Comparison of ENCODE assay signal across 8 cellular contexts in the genomic region with DNA sequence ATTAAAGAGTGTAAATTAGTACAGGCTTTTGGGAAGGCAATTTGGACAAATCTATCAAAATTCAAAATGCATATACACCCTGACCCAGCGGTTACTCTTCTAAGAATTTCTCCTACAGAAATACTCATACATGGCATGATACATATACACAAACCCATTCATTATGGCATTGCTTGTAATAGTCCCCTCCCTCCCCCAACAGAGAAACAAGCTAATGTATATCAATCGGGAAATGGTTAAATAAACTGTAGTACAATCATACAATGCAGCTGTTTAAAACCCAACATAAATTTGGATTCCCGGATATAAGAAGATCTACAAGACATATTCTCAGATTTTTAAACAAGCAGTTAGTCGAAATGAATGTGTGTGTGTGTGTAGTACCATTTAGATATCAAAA. TPM values are rescaled to one million over a fixed set of nuclear protein-coding genes. Genes with fewer than 3 reads are reported as not detected.
A peak's percentile ranks its signal among the peaks of the same experiment; 100 is the strongest.
DNase-seq lines count a peak whose midpoint lies in the region; ATAC-seq and TF ChIP-seq lines count a peak whose summit lies in the region.

No MANE protein-coding gene starts in this region.

- no peaks in the 10 kb centered on the region for H3K9me2 ChIP-seq in hepatocyte (replicated peaks; ENCODE audit: insufficient read depth)

- peak overlapping the region; percentile 71 for H3K4me2 ChIP-seq in hepatocyte

- no peak for ATAC-seq in stimulated activated naive B cell treated with anti-CD40 and anti-IgM and Interleukin-4, amounts not matched to agents 10 μg/mL and 1 μg/mL and 100 μg/mL, for 72 hours (replicated peaks)
- no peak for ATAC-seq in GM18517 (IDR thresholded peaks at IDR 0.05; ENCODE audit: unreplicated experiment)
- ATAC-seq in HG03159 (IDR thresholded peaks at IDR 0.05; ENCODE audit: unreplicated experiment): no peak

- peaks cover 14% of the 10 kb centered on the region for H4K20me1 ChIP-seq in hepatocyte (ENCODE audit: insufficient read depth, poor library complexity, severe bottlenecking)

- peak overlapping the region; percentile 62 for H3K4me3 ChIP-seq in hepatocyte

- H3K27ac Mint-ChIP-seq in activated naive CD4-positive, alpha-beta T cell treated with anti-CD3 and anti-CD28 coated beads for 36 hours: peak overlapping the region; percentile 94
- peak overlapping the region; percentile 96 for H3K27ac Mint-ChIP-seq in T-helper 2 cell treated with Interferon-gamma antibody and Interleukin-4, amounts not matched to agents 5 μg/mL and 100 μg/mL, for 36 hours
- peak overlapping the region; percentile 94 for H3K27ac Mint-ChIP-seq in stimulated activated naive B cell treated with anti-CD40 and anti-IgM and Interleukin-4, amounts not matched to agents 10 μg/mL and 1 μg/mL and 100 μg/mL, for 72 hours

- H3K9me3 Mint-ChIP-seq in activated naive CD4-positive, alpha-beta T cell treated with anti-CD3 and anti-CD28 coated beads for 36 hours: no peaks in the 10 kb centered on the region
- H3K9me3 Mint-ChIP-seq in T-helper 2 cell treated with Interferon-gamma antibody and Interleukin-4, amounts not matched to agents 5 μg/mL and 100 μg/mL, for 36 hours: no peaks in the 10 kb centered on the region
- H3K9me3 Mint-ChIP-seq in stimulated activated naive B cell treated with anti-CD40 and anti-IgM and Interleukin-4, amounts not matched to agents 10 μg/mL and 1 μg/mL and 100 μg/mL, for 72 hours: no peaks in the 10 kb centered on the region

- H3K27me3 Mint-ChIP-seq in activated naive CD4-positive, alpha-beta T cell treated with anti-CD3 and anti-CD28 coated beads for 36 hours (ENCODE audit: low read depth): no peaks in the 10 kb centered on the region
- H3K27me3 Mint-ChIP-seq in T-helper 2 cell treated with Interferon-gamma antibody and Interleukin-4, amounts not matched to agents 5 μg/mL and 100 μg/mL, for 36 hours (ENCODE audit: low read depth): no peaks in the 10 kb centered on the region
- H3K27me3 Mint-ChIP-seq in stimulated activated naive B cell treated with anti-CD40 and anti-IgM and Interleukin-4, amounts not matched to agents 10 μg/mL and 1 μg/mL and 100 μg/mL, for 72 hours: no peaks in the 10 kb centered on the region

- CTCF ChIA-PET in activated naive CD4-positive, alpha-beta T cell treated with anti-CD3 and anti-CD28 coated beads for 36 hours (lab: Charles Lee): interaction anchor here (1.2 to 2.7 kb wide), 2 partner anchors 26 to 30 kb away, joined by 4 to 11 read pairs; no protein-coding TSS in a partner anchor

- peak overlapping the region; percentile 92 for H3K4me3 Mint-ChIP-seq in activated naive CD4-positive, alpha-beta T cell treated with anti-CD3 and anti-CD28 coated beads for 36 hours
- H3K4me3 Mint-ChIP-seq in T-helper 2 cell treated with Interferon-gamma antibody and Interleukin-4, amounts not matched to agents 5 μg/mL and 100 μg/mL, for 36 hours: peak overlapping the region; percentile 96
- peak overlapping the region; percentile 83 to 93 for H3K4me3 Mint-ChIP-seq in stimulated activated naive B cell treated with anti-CD40 and anti-IgM and Interleukin-4, amounts not matched to agents 10 μg/mL and 1 μg/mL and 100 μg/mL, for 72 hours

- DNase-seq in activated naive CD4-positive, alpha-beta T cell treated with anti-CD3 and anti-CD28 coated beads for 36 hours: no peak
- no peak for DNase-seq in activated naive CD4-positive, alpha-beta T cell (lab: John Stamatoyannopoulos, UW)
- DNase-seq in T-helper 2 cell treated with Interferon-gamma antibody and Interleukin-4, amounts not matched to agents 5 μg/mL and 100 μg/mL, for 36 hours (ENCODE audit: low spot score): no peak
- no peak for DNase-seq in hepatocyte (ENCODE audit: low spot score)
- DNase-seq in stimulated activated naive B cell treated with anti-CD40 and anti-IgM and Interleukin-4, amounts not matched to agents 10 μg/mL and 1 μg/mL and 100 μg/mL, for 72 hours: no peak
- no peak for DNase-seq in stimulated activated CD8-positive, alpha-beta memory T cell treated with anti-CD3 and anti-CD28 coated beads, Interleukin-4, amount 100 ng/mL, for 48 hours

- intact Hi-C loops in activated naive CD4-positive, alpha-beta T cell treated with anti-CD3 and anti-CD28 coated beads for 36 hours (cut with micrococcal nuclease): loop anchor here (2.0 kb wide), 1 partner anchor 603 kb away; the partner anchor contains the start of gene TSPYL2

- H2AFZ ChIP-seq in hepatocyte: peak overlapping the region; percentile 87

- H3K27ac ChIP-seq in hepatocyte: peak overlapping the region; percentile 94

- H3K4me1 ChIP-seq in hepatocyte (ENCODE audit: insufficient read depth): no peaks in the 10 kb centered on the region

- peaks cover 11% of the 10 kb centered on the region for H3K4me1 Mint-ChIP-seq in activated naive CD4-positive, alpha-beta T cell treated with anti-CD3 and anti-CD28 coated beads for 36 hours (ENCODE audit: low read depth)
- H3K4me1 Mint-ChIP-seq in T-helper 2 cell treated with Interferon-gamma antibody and Interleukin-4, amounts not matched to agents 5 μg/mL and 100 μg/mL, for 36 hours (ENCODE audit: low read depth): peaks cover 22% of the 10 kb centered on the region
- H3K4me1 Mint-ChIP-seq in stimulated activated naive B cell treated with anti-CD40 and anti-IgM and Interleukin-4, amounts not matched to agents 10 μg/mL and 1 μg/mL and 100 μg/mL, for 72 hours: peaks cover 12 to 22% of the 10 kb centered on the region in 2 donors

- TF ChIP-seq CTCF in hepatocyte (IDR thresholded peaks at IDR 0.05; ENCODE audit: poor library complexity): no peak

- peaks cover 31% of the 10 kb centered on the region for H3K36me3 Mint-ChIP-seq in activated naive CD4-positive, alpha-beta T cell treated with anti-CD3 and anti-CD28 coated beads for 36 hours (ENCODE audit: low read depth)
- H3K36me3 Mint-ChIP-seq in T-helper 2 cell treated with Interferon-gamma antibody and Interleukin-4, amounts not matched to agents 5 μg/mL and 100 μg/mL, for 36 hours (ENCODE audit: low read depth): peaks cover 17% of the 10 kb centered on the region
- H3K36me3 Mint-ChIP-seq in stimulated activated naive B cell treated with anti-CD40 and anti-IgM and Interleukin-4, amounts not matched to agents 10 μg/mL and 1 μg/mL and 100 μg/mL, for 72 hours: peaks cover 12 to 27% of the 10 kb centered on the region in 2 donors

- peaks cover 35% of the 10 kb centered on the region for H3K79me2 ChIP-seq in hepatocyte

- no peaks in the 10 kb centered on the region for H3K36me3 ChIP-seq in hepatocyte (replicated peaks; ENCODE audit: insufficient read depth, low read depth)

- no peaks in the 10 kb centered on the region for H3K9me3 ChIP-seq in hepatocyte (ENCODE audit: low read depth)

- WGBS in hepatocyte (ENCODE audit: low lambda C conversion rate, missing lambda C conversion rate): 45% methylated on average over 4 of the region's 4 CpGs

- no peaks in the 10 kb centered on the region for H3K27me3 ChIP-seq in hepatocyte

RNA-seq across cellular contexts. Expression of gene HUWE1, which starts 0.8 kb away (rescaled TPM):
- 100 to 1,000 TPM; 596 to 603 TPM for total RNA-seq in activated naive CD4-positive, alpha-beta T cell treated with anti-CD3 and anti-CD28 coated beads for 36 hours
- total RNA-seq in hepatocyte: 104 and 107 TPM in 2 replicates
- polyA plus RNA-seq in hepatocyte: 39.2 and 44.3 TPM in 2 replicates
